8 cellular contexts compared by ENCODE assay signal in genomic region chr10:5812283-5813090, GRCh38. TPM values are rescaled to one million over a fixed set of nuclear protein-coding genes. Genes with fewer than 3 reads are reported as not detected.
DNase-seq lines count a peak whose midpoint lies in the region; ATAC-seq and TF ChIP-seq lines count a peak whose summit lies in the region.

No MANE protein-coding gene starts in this region.

- peak; percentile 49 for ATAC-seq in stimulated activated naive CD8-positive, alpha-beta T cell treated with anti-CD3 and anti-CD28 coated beads, Interleukin-15, amount 100 ng/mL, for 72 hours

- peak overlapping the region; percentile 98 for H3K27ac ChIP-seq in muscle layer of duodenum (ENCODE audit: low read length)

- CTCF ChIA-PET in GM10248 (lab: Yijun Ruan, JAX), result interaction anchor here (0.9 to 1.7 kb wide), 3 partner anchors 10 to 125 kb away, joined by 3 to 5 read pairs (median 4); no protein-coding TSS in a partner anchor

- POLR2A ChIA-PET in GM10248 (lab: Yijun Ruan, JAX), result interaction anchor here (1.8 kb wide), 1 partner anchor 28 kb away, joined by 12 read pairs; no protein-coding TSS in a partner anchor

- no peaks in the 10 kb centered on the region for H3K27me3 ChIP-seq in muscle layer of duodenum (ENCODE audit: low read depth, low read length)

- H3K27me3 Mint-ChIP-seq in stimulated activated naive CD8-positive, alpha-beta T cell treated with anti-CD3 and anti-CD28 coated beads, Interleukin-15, amount 100 ng/mL, for 72 hours, result no peaks in the 10 kb centered on the region

- H3K4me3 ChIP-seq in epithelial cell of proximal tubule (ENCODE audit: low read depth, low read length) (peak overlapping the region; percentile 86), muscle layer of duodenum (ENCODE audit: low read depth in 1 of 2, low read length in 2 of 2) (peak overlapping the region; percentile 93 to 95)

- H3K9me3 Mint-ChIP-seq in stimulated activated naive CD8-positive, alpha-beta T cell treated with anti-CD3 and anti-CD28 coated beads, Interleukin-15, amount 100 ng/mL, for 72 hours, result no peaks in the 10 kb centered on the region

- H3K4me1 Mint-ChIP-seq in stimulated activated naive CD8-positive, alpha-beta T cell treated with anti-CD3 and anti-CD28 coated beads, Interleukin-15, amount 100 ng/mL, for 72 hours, result peaks cover 78% of the 10 kb centered on the region

- H3K4me1 ChIP-seq in muscle layer of duodenum (ENCODE audit: control insufficient read depth in 1 of 2, insufficient read depth in 2 of 2, low read length in 2 of 2), result peaks cover 14 to 28% of the 10 kb centered on the region in 2 donors

- peak overlapping the region; percentile 86 to 92 for H3K27ac Mint-ChIP-seq in stimulated activated naive CD8-positive, alpha-beta T cell treated with anti-CD3 and anti-CD28 coated beads, Interleukin-15, amount 100 ng/mL, for 72 hours

- H3K9me3 ChIP-seq in muscle layer of duodenum (ENCODE audit: control insufficient read depth in 1 of 2, low read length in 2 of 2), result no peaks in the 10 kb centered on the region

- DNase-seq in GM10248 (ENCODE audit: extremely low spot score) (peak; percentile 50), HCEC 1CT (peak; percentile 43), NAMALWA (ENCODE audit: low spot score) (peak; percentile 59), activated T-cell treated with anti-CD3 and anti-CD28 coated beads for 24 hours (ENCODE audit: low read depth) (peak; percentile 30), epithelial cell of proximal tubule (ENCODE audit: low read depth) (no peak), GF-D8 (lab: John Stamatoyannopoulos, UW) (no peak)
- peak; percentile 55 to 58 for DNase-seq in stimulated activated naive CD8-positive, alpha-beta T cell treated with anti-CD3 and anti-CD28 coated beads, Interleukin-15, amount 100 ng/mL, for 72 hours

- H3K36me3 ChIP-seq in muscle layer of duodenum (ENCODE audit: control insufficient read depth in 1 of 2, insufficient read depth in 2 of 2, low read length in 2 of 2), result no peaks in the 10 kb centered on the region

- peak overlapping the region; percentile 93 to 95 for H3K4me3 Mint-ChIP-seq in stimulated activated naive CD8-positive, alpha-beta T cell treated with anti-CD3 and anti-CD28 coated beads, Interleukin-15, amount 100 ng/mL, for 72 hours

- TF ChIP-seq CTCF in GM10248 (IDR thresholded peaks at IDR 0.05; ENCODE audit: control extremely low read depth, extremely low read depth, low read depth, missing control alignments) (no peak), epithelial cell of proximal tubule (conservative IDR thresholded peaks at IDR 0.05; ENCODE audit: low read depth, low read length) (no peak)

RNA-seq across cellular contexts. Expression of gene GDI2, which starts 0.7 kb away (rescaled TPM):
- total RNA-seq in epithelial cell of proximal tubule, result 402 and 472 TPM in 2 replicates

Comparison
In these comparisons a context has a peak if more than half of its experiments do, and no peak if none do; other contexts are left out.
1. DNase-seq: peak in GM10248 (single experiment), HCEC 1CT (single experiment), NAMALWA (single experiment), activated T-cell treated with anti-CD3 and anti-CD28 coated beads for 24 hours (single experiment) and stimulated activated naive CD8-positive, alpha-beta T cell treated with anti-CD3 and anti-CD28 coated beads, Interleukin-15, amount 100 ng/mL, for 72 hours (2 of 2); none in epithelial cell of proximal tubule (single experiment) and GF-D8 (single experiment).